34 cellular contexts compared by ENCODE assay signal in genomic region chr12:97903356-97903755, GRCh38.
"Had no signal": no experiment of that assay in that cellular context is flagged by ENCODE, and none has a peak within 500 bp of the region (broad histone marks: within the 10 kb centered on the region; RNA-seq: fewer than 3 reads in every experiment).

No MANE protein-coding gene starts in this region.

- H3K9me3 ChIP-seq: MG63 had no signal

- H3K27me3 ChIP-seq: MG63 had no signal

- H3K36me3 ChIP-seq: MG63 had no signal

- H3K4me3 ChIP-seq: MG63 had no signal

- DNase-seq: Karpas-422, Kasumi-1, MG63, MM.1S, MV-4-11, NCI-H1048, NCI-H1092, NCI-H1092 treated with DMSO at 0.1 percent for 48 hours, NCI-H1105, NCI-H1105 treated with DMSO at 0.1 percent for 48 hours, NCI-H1417, NCI-H1417 treated with DMSO at 0.1 percent for 48 hours, NCI-H1436, NCI-H1436 treated with DMSO at 0.1 percent for 48 hours, NCI-H146, NCI-H1694, NCI-H1694 treated with DMSO at 0.1 percent for 48 hours, NCI-H187 treated with DMSO at 0.1 percent for 48 hours, NCI-H1930, NCI-H2029, NCI-H2029 treated with DMSO at 0.1 percent for 48 hours, NCI-H2081, NCI-H2081 treated with DMSO at 0.1 percent for 48 hours, NCI-H2107, NCI-H2171, NCI-H2171 treated with DMSO at 0.1 percent for 48 hours, NCI-H2227 treated with DMSO at 0.1 percent for 48 hours, NCI-H226, NCI-H345, NCI-H446, NCI-H446 treated with DMSO at 0.1 percent for 48 hours, NCI-H510A, NCI-H510A treated with DMSO at 0.1 percent for 48 hours, NCI-H524 had no signal
